ENCODE assay signal across 10 cellular contexts in the genomic region with DNA sequence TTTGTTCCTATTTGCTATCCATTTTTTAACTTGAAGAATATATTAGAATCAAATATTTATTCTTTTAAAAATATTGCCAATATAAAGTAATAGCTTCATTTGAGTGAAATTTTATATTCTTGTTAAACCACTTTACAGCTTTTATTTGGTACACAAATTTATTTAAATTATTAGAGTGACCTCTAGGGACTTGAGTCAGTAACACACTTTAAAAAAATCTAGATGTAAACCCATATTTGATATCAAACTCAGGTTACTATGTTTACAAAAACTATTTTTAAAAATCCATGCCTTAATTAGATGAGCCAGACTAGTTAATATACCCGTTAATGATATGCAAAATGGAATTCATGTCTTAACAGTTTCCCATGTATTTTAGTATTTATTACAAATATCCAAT.
DNase-seq lines count a peak whose midpoint lies in the region; FAIRE-seq and TF ChIP-seq lines count a peak whose summit lies in the region.
"Had no signal": no experiment of that assay in that cellular context is flagged by ENCODE, and none has a peak within 500 bp of the region (broad histone marks: within the 10 kb centered on the region; RNA-seq: fewer than 3 reads in every experiment).

No MANE protein-coding gene starts in this region.

- no peaks in the 10 kb centered on the region for H3K27me3 ChIP-seq in prostate gland (replicated peaks; ENCODE audit: insufficient read depth)

- no peak for TF ChIP-seq POLR2A in NB4 (IDR thresholded peaks at IDR 0.05; ENCODE audit: extremely low read depth, insufficient read length)
- TF ChIP-seq POLR2A in prostate gland (IDR thresholded peaks at IDR 0.05), result no peak

- no peaks in the 10 kb centered on the region for H3K36me3 ChIP-seq in prostate gland

- FAIRE-seq in D721Med (lab: Jason Lieb, UNC), result no peak

- intact Hi-C loops in prostate gland (cut with DNase I), result loop anchor here (1.0 kb wide), 1 partner anchor 413 kb away; no protein-coding TSS in a partner anchor

- H3K27ac ChIP-seq in prostate gland, result peak overlapping the region in 1 of 2 donors; percentile 48

- H3K4me3 ChIP-seq in NB4 (ENCODE audit: low read depth, low read length) (no peak overlapping the region), prostate gland (no peak overlapping the region)

- peaks cover 11% of the 10 kb centered on the region for H3K4me1 ChIP-seq in prostate gland (replicated peaks)

- TF ChIP-seq CTCF in D721Med (IDR thresholded peaks at IDR 0.05; ENCODE audit: insufficient read depth, missing control alignments) (peak; percentile 28), NB4 (IDR thresholded peaks at IDR 0.05; ENCODE audit: low read depth, low read length) (no peak), prostate gland (IDR thresholded peaks at IDR 0.05) (peak; percentile 30 to 58 (median 40))

- WGBS in prostate gland, result 56% methylated on average over 1 of the region's 1 CpG

- CTCF ChIA-PET in HEK293T (lab: Yijun Ruan, JAX), result interaction anchor here (0.6 to 2.0 kb wide), 10 partner anchors 8 to 707 kb away, joined by 3 to 10 read pairs (median 3); no protein-coding TSS in a partner anchor

- DNase-seq in D721Med (ENCODE audit: insufficient read length, low spot score) (no peak), NB4 (ENCODE audit: low read depth) (peak; percentile 17), dedifferentiated amniotic fluid mesenchymal stem cell (ENCODE audit: extremely low spot score) (peak; percentile 38), prostate gland (ENCODE audit: low spot score) (no peak), DMS79 treated with DMSO at 0.1 percent for 48 hours (lab: John Stamatoyannopoulos, UW) (no peak), NCI-H526 treated with DMSO at 0.1 percent for 48 hours (lab: John Stamatoyannopoulos, UW) (no peak), NCI-H774 (lab: John Stamatoyannopoulos, UW) (no peak), HEK293T (ENCODE audit: extremely low spot score) (no peak)
- DNase-seq: effector memory CD8-positive, alpha-beta T cell; NCI-H1930 had no signal

- H3K9me3 ChIP-seq in prostate gland, result no peaks in the 10 kb centered on the region

- POLR2A ChIA-PET in HEK293T (lab: Yijun Ruan, JAX), result no interaction called here

TF ChIP-seq in HEK293T, 16 proteins besides CTCF, POLR2A, EP300 and RAD21:
- TF ChIP-seq ZNF384 (IDR thresholded peaks at IDR 0.05), result no peak
- TF ChIP-seq CTBP1 (IDR thresholded peaks at IDR 0.05; ENCODE audit: borderline replicate concordance), result no peak
- TF ChIP-seq NFRKB (IDR thresholded peaks at IDR 0.05), result no peak
- no peak for TF ChIP-seq SP1 (IDR thresholded peaks at IDR 0.05)

Comparison
In these comparisons a context has a peak if more than half of its experiments do, and no peak if none do; other contexts are left out.
1. DNase-seq: peak in NB4 (single experiment) and dedifferentiated amniotic fluid mesenchymal stem cell (single experiment); none in D721Med (single experiment), prostate gland (single experiment), DMS79 treated with DMSO at 0.1 percent for 48 hours (single experiment), NCI-H526 treated with DMSO at 0.1 percent for 48 hours (single experiment), NCI-H774 (single experiment) and HEK293T (single experiment).